In genomic region chr1:236354330-236355147, GRCh38 we compare ENCODE assay signal across 20 cellular contexts. TPM values are rescaled to one million over a fixed set of nuclear protein-coding genes. Genes with fewer than 3 reads are reported as not detected.
DNase-seq lines count a peak whose midpoint lies in the region; ATAC-seq and TF ChIP-seq lines count a peak whose summit lies in the region.
"Had no signal": no experiment of that assay in that cellular context is flagged by ENCODE, and none has a peak within 500 bp of the region (broad histone marks: within the 10 kb centered on the region; RNA-seq: fewer than 3 reads in every experiment).

No MANE protein-coding gene starts in this region.

- H3K4me3 Mint-ChIP-seq in type B pancreatic cell, result no peak overlapping the region
- H3K4me3 Mint-ChIP-seq: activated naive CD8-positive, alpha-beta T cell; natural killer cell treated with Interleukin-12 subunit alpha and Interleukin-12 subunit beta and Interleukin-15 and Interleukin-18, amount 100 ng/mL, for 72 hours had no signal

- peak; percentile 36 for ATAC-seq in Right ventricle myocardium superior (ENCODE audit: poor library complexity)
- no peak for ATAC-seq in HG02571 (IDR thresholded peaks at IDR 0.05; ENCODE audit: unreplicated experiment)
- ATAC-seq: natural killer cell treated with Interleukin-12 subunit alpha and Interleukin-12 subunit beta and Interleukin-15 and Interleukin-18, amount 100 ng/mL, for 72 hours; sciatic nerve had no signal

- no peaks in the 10 kb centered on the region for H3K4me1 Mint-ChIP-seq in type B pancreatic cell (ENCODE audit: unreplicated experiment)

- TF ChIP-seq CTCF in fibroblast of mammary gland (conservative IDR thresholded peaks at IDR 0.05; ENCODE audit: control insufficient read depth, insufficient read depth, low read depth, low read length), result no peak
- no peak for TF ChIP-seq CTCF in smooth muscle cell (IDR thresholded peaks at IDR 0.05; ENCODE audit: borderline replicate concordance, insufficient read depth, poor library complexity, severe bottlenecking)
- no peak for TF ChIP-seq CTCF in type B pancreatic cell (conservative IDR thresholded peaks at IDR 0.05)
- TF ChIP-seq CTCF in BE2C (IDR thresholded peaks at IDR 0.05; ENCODE audit: low read depth, low read length), result no peak

- no peaks in the 10 kb centered on the region for H3K4me1 ChIP-seq in smooth muscle cell (ENCODE audit: low read depth)
- no peaks in the 10 kb centered on the region for H3K4me1 ChIP-seq in BE2C
- H3K4me1 ChIP-seq: upper lobe of left lung had no signal

- DNase-seq in Right ventricle myocardium superior (no peak), cardiac septum (ENCODE audit: low spot score) (no peak), RPMI7951 (ENCODE audit: low read depth) (peak; percentile 33), fibroblast of mammary gland (ENCODE audit: low read depth) (peak; percentile 5), smooth muscle cell (lab: John Stamatoyannopoulos, UW; ENCODE audit: unreplicated experiment) (no peak), type B pancreatic cell (ENCODE audit: extremely low spot score, unreplicated experiment) (no peak), BE2C (no peak)
- DNase-seq: activated CD4-positive, CD25-positive, alpha-beta regulatory T cell; activated CD8-positive, alpha-beta memory T cell treated with anti-CD3 and anti-CD28 coated beads, Interleukin-2, amount 50 U/mL, for 4 hours; NCI-H1048; NCI-H2171 treated with DMSO at 0.1 percent for 48 hours; stimulated activated CD4-positive, alpha-beta T cell treated with anti-CD3 and anti-CD28 coated beads, Interleukin-4, amount 100 ng/mL, for 4 hours; SW 1271; upper lobe of left lung had no signal

- no peaks in the 10 kb centered on the region for H4K20me1 ChIP-seq in smooth muscle cell (ENCODE audit: low read depth)

- H3K4me3 ChIP-seq in fibroblast of mammary gland (ENCODE audit: control insufficient read depth, low read depth, low read length) (no peak overlapping the region), smooth muscle cell (no peak overlapping the region), BE2C (ENCODE audit: low read depth, low read length) (no peak overlapping the region)
- H3K4me3 ChIP-seq: coronary artery, hepatocyte, upper lobe of left lung had no signal

- intact Hi-C loops in Right ventricle myocardium superior (cut with DNase I) (no loop called here), cardiac septum (cut with DNase I) (no loop called here)

- H3K9ac ChIP-seq in smooth muscle cell (ENCODE audit: low read depth), result no peak overlapping the region

- no peaks in the 10 kb centered on the region for H3F3A ChIP-seq in smooth muscle cell (ENCODE audit: low read depth)

- 46% methylated on average over 4 of the region's 4 CpGs for WGBS in smooth muscle cell (ENCODE audit: low lambda C conversion rate)

- H3K27ac Mint-ChIP-seq in type B pancreatic cell, result no peak overlapping the region
- H3K27ac Mint-ChIP-seq: activated naive CD8-positive, alpha-beta T cell; natural killer cell treated with Interleukin-12 subunit alpha and Interleukin-12 subunit beta and Interleukin-15 and Interleukin-18, amount 100 ng/mL, for 72 hours had no signal

- peaks cover 4% of the 10 kb centered on the region for H3K36me3 Mint-ChIP-seq in type B pancreatic cell

- peak overlapping the region; percentile 16 for H3K4me2 ChIP-seq in smooth muscle cell
- H3K4me2 ChIP-seq: hepatocyte had no signal

- H3K36me3 ChIP-seq in smooth muscle cell (ENCODE audit: low read depth) (no peaks in the 10 kb centered on the region), BE2C (no peaks in the 10 kb centered on the region)
- H3K36me3 ChIP-seq: upper lobe of left lung had no signal

- no peaks in the 10 kb centered on the region for H3K27me3 ChIP-seq in smooth muscle cell (ENCODE audit: low read depth)
- H3K27me3 ChIP-seq in BE2C, result no peaks in the 10 kb centered on the region
- H3K27me3 ChIP-seq: hepatocyte, upper lobe of left lung had no signal

- H3K79me2 ChIP-seq in smooth muscle cell (ENCODE audit: low read depth), result no peaks in the 10 kb centered on the region
- H3K79me2 ChIP-seq: hepatocyte had no signal

- H3K9me3 Mint-ChIP-seq in type B pancreatic cell, result peaks cover 15% of the 10 kb centered on the region

- H3K9me3 ChIP-seq in smooth muscle cell (replicated peaks; ENCODE audit: low read depth) (no peaks in the 10 kb centered on the region), BE2C (no peaks in the 10 kb centered on the region)

- no peak overlapping the region for H2AFZ ChIP-seq in smooth muscle cell (ENCODE audit: low read depth)
- H2AFZ ChIP-seq: hepatocyte had no signal

- peak overlapping the region; percentile 53 for H3K27ac ChIP-seq in smooth muscle cell (ENCODE audit: low read depth)
- H3K27ac ChIP-seq: coronary artery, hepatocyte, upper lobe of left lung had no signal

- peaks cover 4% of the 10 kb centered on the region for H3K27me3 Mint-ChIP-seq in type B pancreatic cell

RNA-seq across cellular contexts. Expression of gene EDARADD, which starts 39.5 kb away (rescaled TPM):
- total RNA-seq in Right ventricle myocardium superior (0.78 TPM), cardiac septum (0.43 TPM), smooth muscle cell (5.8 and 6.0 TPM in 2 replicates), type B pancreatic cell (ENCODE audit: low replicate concordance) (14.8 and 39.9 TPM in 2 replicates)
- 0.49 and 1.7 TPM in 2 replicates for total RNA-seq in RPMI7951 (2014; rRNA removed; shearing (Covaris generic))
- polyA plus RNA-seq in smooth muscle cell, result 4.3 and 7.7 TPM in 2 replicates
- not detected for polyA plus RNA-seq in BE2C (2012; ENCODE audit: insufficient read depth, insufficient read length, low read depth)

Comparison
In these comparisons a context has a peak if more than half of its experiments do, and no peak if none do; other contexts are left out.
1. DNase-seq: peak in RPMI7951 (single experiment) and fibroblast of mammary gland (single experiment); none in Right ventricle myocardium superior (single experiment), cardiac septum (single experiment), smooth muscle cell (single experiment), type B pancreatic cell (single experiment) and BE2C (single experiment).